ENCODE assay signal across 21 cellular contexts in genomic region chr1:19869929-19870328, GRCh38. TPM values are rescaled to one million over a fixed set of nuclear protein-coding genes. Genes with fewer than 3 reads are reported as not detected.
DNase-seq lines count a peak whose midpoint lies in the region; ATAC-seq, FAIRE-seq and TF ChIP-seq lines count a peak whose summit lies in the region.
"Had no signal": no experiment of that assay in that cellular context is flagged by ENCODE, and none has a peak within 500 bp of the region (broad histone marks: within the 10 kb centered on the region; RNA-seq: fewer than 3 reads in every experiment).

No MANE protein-coding gene starts in this region.

- peak; percentile 30 for DNase-seq in AG08396 (ENCODE audit: low spot score)
- peak in 68 of 76 experiments; percentile 0 to 78 (median 46) for DNase-seq in HUDEP-2 (lab: John Stamatoyannopoulos, UW; ENCODE audit: unreplicated experiment in 76 of 76)
- DNase-seq in astrocyte (ENCODE audit: low read depth), result peak; percentile 56
- peak; percentile 80 for DNase-seq in islet precursor cell
- no peak for DNase-seq in activated effector memory CD4-positive, alpha-beta T cell treated with anti-CD3 and anti-CD28 coated beads, Interleukin-2, amount 50 U/mL, for 16 hours
- DNase-seq in activated CD4-positive, alpha-beta T cell treated with anti-CD3 and anti-CD28 coated beads, Interleukin-2, amount 50 U/mL, for 4 hours, result no peak
- no peak for DNase-seq in cerebellum (ENCODE audit: low spot score)
- DNase-seq: activated B cell treated with CpG ODN at 0.5 μM for 24 hours; activated CD8-positive, alpha-beta memory T cell treated with anti-CD3 and anti-CD28 coated beads for 24 hours; NCI-H2029 treated with DMSO at 0.1 percent for 48 hours; NCI-H524 treated with DMSO at 0.1 percent for 48 hours; SW 1271 had no signal

- H3K36me3 ChIP-seq in astrocyte (ENCODE audit: insufficient read depth, low read length), result no peaks in the 10 kb centered on the region
- H3K36me3 ChIP-seq: HAP-1, neutrophil, right atrium auricular region had no signal

- peak overlapping the region; percentile 18 for H3K27ac Mint-ChIP-seq in astrocyte (ENCODE audit: unreplicated experiment)
- H3K27ac Mint-ChIP-seq: activated B cell treated with CpG ODN at 0.5 μM for 24 hours, mesothelial cell of epicardium had no signal

- peaks cover 4% of the 10 kb centered on the region for H3K9me3 Mint-ChIP-seq in astrocyte (ENCODE audit: unreplicated experiment)
- H3K9me3 Mint-ChIP-seq: mesothelial cell of epicardium had no signal

- H3K36me3 Mint-ChIP-seq in astrocyte (ENCODE audit: low read depth, unreplicated experiment), result no peaks in the 10 kb centered on the region
- H3K36me3 Mint-ChIP-seq: mesothelial cell of epicardium had no signal

- H3K9me3 ChIP-seq in astrocyte (ENCODE audit: insufficient read depth, low read depth, low read length), result no peaks in the 10 kb centered on the region
- H3K9me3 ChIP-seq: HAP-1, neutrophil had no signal

- H3K4me2 ChIP-seq in astrocyte (ENCODE audit: low read length), result peak overlapping the region; percentile 2

- H3K4me1 ChIP-seq in astrocyte (ENCODE audit: insufficient read depth, low read length), result peaks cover 10% of the 10 kb centered on the region
- H3K4me1 ChIP-seq: HAP-1, right atrium auricular region had no signal

- ATAC-seq in GM18909 (IDR thresholded peaks at IDR 0.05; ENCODE audit: poor library complexity, unreplicated experiment), result no peak
- ATAC-seq: HepG2 had no signal

- H3K27me3 ChIP-seq in astrocyte (ENCODE audit: insufficient read depth, low read length), result no peaks in the 10 kb centered on the region
- H3K27me3 ChIP-seq: right atrium auricular region had no signal

- TF ChIP-seq CTCF in astrocyte (IDR thresholded peaks at IDR 0.05; ENCODE audit: insufficient read depth, low read depth, low read length), result no peak

- H3K4me1 Mint-ChIP-seq in astrocyte (ENCODE audit: low read depth, unreplicated experiment), result peaks cover 3% of the 10 kb centered on the region
- H3K4me1 Mint-ChIP-seq: activated B cell treated with CpG ODN at 0.5 μM for 24 hours, mesothelial cell of epicardium had no signal

- no peaks in the 10 kb centered on the region for H4K20me1 ChIP-seq in astrocyte (ENCODE audit: insufficient read depth, low read length)

- no peaks in the 10 kb centered on the region for H3K79me2 ChIP-seq in astrocyte (ENCODE audit: insufficient read depth, low read length)

- no peak overlapping the region for H3K9ac ChIP-seq in astrocyte (ENCODE audit: low read length)

- no peak overlapping the region for H3K4me3 ChIP-seq in astrocyte (ENCODE audit: insufficient read depth, low read depth, low read length)
- H3K4me3 ChIP-seq: HAP-1, right atrium auricular region had no signal

- H3K27ac ChIP-seq in astrocyte (ENCODE audit: low read depth, low read length), result no peak overlapping the region
- H3K27ac ChIP-seq: neutrophil, right atrium auricular region had no signal

- peaks cover 4% of the 10 kb centered on the region for H3K27me3 Mint-ChIP-seq in astrocyte (ENCODE audit: low read depth, unreplicated experiment)

- FAIRE-seq in astrocyte (lab: Jason Lieb, UNC), result peak; percentile 54
- FAIRE-seq: endothelial cell of umbilical vein, HepG2, RCC 7860 had no signal

- no peak overlapping the region for H3K4me3 Mint-ChIP-seq in astrocyte (ENCODE audit: unreplicated experiment)
- H3K4me3 Mint-ChIP-seq: activated B cell treated with CpG ODN at 0.5 μM for 24 hours, mesothelial cell of epicardium had no signal

- H2AFZ ChIP-seq in astrocyte (ENCODE audit: low read depth, low read length), result no peak overlapping the region

RNA-seq across cellular contexts. Expression of gene OTUD3, which starts 12.3 kb away (rescaled TPM):
- 8.7 and 10.6 TPM in 2 replicates for total RNA-seq in astrocyte
- total RNA-seq in cerebellum, result 20.2 TPM

RNA-seq across cellular contexts. Expression of gene PLA2G2E, which starts 53.5 kb away (rescaled TPM):
- total RNA-seq in astrocyte (not detected in 2 replicates), cerebellum (not detected)
- total RNA-seq: activated B cell treated with CpG ODN at 0.5 μM for 24 hours, endothelial cell of umbilical vein, glomerular endothelial cell, HepG2, mesothelial cell of epicardium, right atrium auricular region had no signal

RNA-seq across cellular contexts. Expression of gene RNF186, which starts 54.8 kb away (rescaled TPM):
- total RNA-seq in astrocyte (not detected in 2 replicates), cerebellum (not detected)
- total RNA-seq: activated B cell treated with CpG ODN at 0.5 μM for 24 hours, endothelial cell of umbilical vein, glomerular endothelial cell, mesothelial cell of epicardium, right atrium auricular region had no signal

Comparison
In these comparisons a context has a peak if more than half of its experiments do, and no peak if none do; other contexts are left out.
1. DNase-seq: peak in AG08396 (single experiment), HUDEP-2 (68 of 76), astrocyte (single experiment) and islet precursor cell (single experiment); none in activated effector memory CD4-positive, alpha-beta T cell treated with anti-CD3 and anti-CD28 coated beads, Interleukin-2, amount 50 U/mL, for 16 hours (single experiment), activated CD4-positive, alpha-beta T cell treated with anti-CD3 and anti-CD28 coated beads, Interleukin-2, amount 50 U/mL, for 4 hours (0 of 2) and cerebellum (single experiment).